1 cellular context compared by ENCODE assay signal in the genomic region with DNA sequence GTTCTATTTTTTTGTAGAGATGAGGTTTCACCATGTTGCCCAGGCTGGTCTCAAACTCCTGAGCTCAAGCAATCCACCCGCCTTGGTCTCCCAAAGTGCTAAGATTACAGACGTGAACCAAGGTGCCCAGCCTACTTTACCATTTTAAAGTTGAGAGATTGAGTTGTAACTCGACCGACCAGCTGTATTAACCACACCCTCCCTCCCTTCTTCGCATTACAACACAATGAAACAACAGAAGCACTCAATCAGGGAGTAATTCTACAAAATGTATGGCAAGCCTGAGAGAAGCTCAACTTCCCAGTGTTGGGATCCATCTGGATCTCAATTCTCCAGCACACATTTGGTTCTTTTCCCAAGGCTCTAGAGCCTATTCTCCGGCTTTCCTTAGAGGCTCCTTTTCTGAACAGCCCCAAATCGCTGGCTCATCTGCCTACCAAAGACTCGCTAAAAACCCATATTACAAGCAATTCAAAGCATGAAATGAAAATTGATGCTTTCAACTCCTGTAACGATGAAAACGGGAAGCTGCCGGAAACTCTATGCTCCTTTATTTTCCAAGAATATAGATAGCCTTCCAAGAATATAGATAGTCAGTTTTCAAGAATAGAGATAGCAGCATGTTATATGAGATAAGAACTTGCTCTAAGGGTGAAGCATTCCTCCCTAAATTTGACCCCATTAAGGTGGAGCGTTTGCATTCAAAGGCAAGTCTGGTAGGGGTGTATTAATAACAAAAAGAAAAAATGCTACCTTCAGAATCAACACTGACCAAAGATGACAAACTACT.
TF ChIP-seq lines count a peak whose summit lies in the region.

No MANE protein-coding gene starts in this region.

TF ChIP-seq in H1, 55 proteins besides CTCF, POLR2A, EP300 and RAD21:
- TF ChIP-seq, protein P1, sequence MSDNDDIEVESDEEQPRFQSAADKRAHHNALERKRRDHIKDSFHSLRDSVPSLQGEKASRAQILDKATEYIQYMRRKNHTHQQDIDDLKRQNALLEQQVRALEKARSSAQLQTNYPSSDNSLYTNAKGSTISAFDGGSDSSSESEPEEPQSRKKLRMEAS (IDR thresholded peaks at IDR 0.05), result no peak
- TF ChIP-seq BACH1 (IDR thresholded peaks at IDR 0.05; ENCODE audit: low read length) (no peak), HDAC6 (IDR thresholded peaks at IDR 0.05; ENCODE audit: low read depth, low read length) (no peak), FOSL1 (IDR thresholded peaks at IDR 0.05; ENCODE audit: insufficient read depth, low read depth, low read length) (no peak)
- TF ChIP-seq, protein P2, sequence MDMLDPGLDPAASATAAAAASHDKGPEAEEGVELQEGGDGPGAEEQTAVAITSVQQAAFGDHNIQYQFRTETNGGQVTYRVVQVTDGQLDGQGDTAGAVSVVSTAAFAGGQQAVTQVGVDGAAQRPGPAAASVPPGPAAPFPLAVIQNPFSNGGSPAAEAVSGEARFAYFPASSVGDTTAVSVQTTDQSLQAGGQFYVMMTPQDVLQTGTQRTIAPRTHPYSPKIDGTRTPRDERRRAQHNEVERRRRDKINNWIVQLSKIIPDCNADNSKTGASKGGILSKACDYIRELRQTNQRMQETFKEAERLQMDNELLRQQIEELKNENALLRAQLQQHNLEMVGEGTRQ (IDR thresholded peaks at IDR 0.05; ENCODE audit: low read length), result no peak
